Comparison of ENCODE assay signal across 9 cellular contexts in genomic region chr6:149897015-149897697, GRCh38.
DNase-seq lines count a peak whose midpoint lies in the region; ATAC-seq and TF ChIP-seq lines count a peak whose summit lies in the region.
"Had no signal": no experiment of that assay in that cellular context is flagged by ENCODE, and none has a peak within 500 bp of the region (broad histone marks: within the 10 kb centered on the region; RNA-seq: fewer than 3 reads in every experiment).

No MANE protein-coding gene starts in this region.

- H3K9me3 ChIP-seq in stomach smooth muscle (ENCODE audit: control insufficient read depth in 2 of 2, low read length in 2 of 2): no peaks in the 10 kb centered on the region

- H3K9ac ChIP-seq in stomach smooth muscle (ENCODE audit: low read length in 2 of 2): peak overlapping the region; percentile 51 to 58

- peak overlapping the region; percentile 64 for H3K27ac ChIP-seq in stomach smooth muscle (ENCODE audit: low read length)

- TF ChIP-seq CTCF in astrocyte of the cerebellum (IDR thresholded peaks at IDR 0.05; ENCODE audit: low read depth, low read length, missing control alignments): no peak

- in situ Hi-C loops in astrocyte of the cerebellum (cut with HindIII; ENCODE audit: low sequenced_read_pairs): no loop called here

- ATAC-seq in stimulated activated naive CD8-positive, alpha-beta T cell treated with anti-CD3 and anti-CD28 coated beads, Interleukin-15, Interleukin-2, amounts not matched to agents 100 U/mL and 50 U/mL, for 24 hours: no peak
- ATAC-seq in HG03175 (IDR thresholded peaks at IDR 0.05; ENCODE audit: unreplicated experiment): no peak

- peak overlapping the region; percentile 23 for H3K4me3 ChIP-seq in astrocyte of the cerebellum (ENCODE audit: low read depth, low read length)
- peak overlapping the region; percentile 60 to 70 for H3K4me3 ChIP-seq in stomach smooth muscle (ENCODE audit: low read length in 2 of 2)

- peaks cover 33% of the 10 kb centered on the region for H3K4me1 ChIP-seq in stomach smooth muscle (ENCODE audit: control insufficient read depth, insufficient read depth, low read length)

- H3K36me3 ChIP-seq in stomach smooth muscle (ENCODE audit: control insufficient read depth in 2 of 2, insufficient read depth in 2 of 2, low read length in 2 of 2): no peaks in the 10 kb centered on the region

- DNase-seq in HCEC 1CT: peak; percentile 88
- DNase-seq in astrocyte of the cerebellum (ENCODE audit: low read depth): peak; percentile 86
- DNase-seq in hypothalamus (lab: John Stamatoyannopoulos, UW): peak in 30 of 51 donors; percentile 2 to 68 (median 23)
- no peak for DNase-seq in stimulated activated naive CD8-positive, alpha-beta T cell treated with anti-CD3 and anti-CD28 coated beads, Interleukin-15, Interleukin-2, amounts not matched to agents 100 U/mL and 50 U/mL, for 24 hours
- DNase-seq in DMS79 treated with DMSO at 0.1 percent for 48 hours (lab: John Stamatoyannopoulos, UW): no peak
- no peak for DNase-seq in islet precursor cell
- DNase-seq: NCI-H187 treated with DMSO at 0.1 percent for 48 hours had no signal

- H3K27me3 ChIP-seq in stomach smooth muscle (ENCODE audit: control insufficient read depth in 1 of 2, insufficient read depth in 2 of 2, low read length in 2 of 2): no peaks in the 10 kb centered on the region

Comparison
In these comparisons a context has a peak if more than half of its experiments do, and no peak if none do; other contexts are left out.
1. DNase-seq: peak in HCEC 1CT (single experiment), astrocyte of the cerebellum (single experiment) and hypothalamus (30 of 51); none in stimulated activated naive CD8-positive, alpha-beta T cell treated with anti-CD3 and anti-CD28 coated beads, Interleukin-15, Interleukin-2, amounts not matched to agents 100 U/mL and 50 U/mL, for 24 hours (single experiment), DMS79 treated with DMSO at 0.1 percent for 48 hours (single experiment) and islet precursor cell (single experiment).